ENCODE assay signal across 9 cellular contexts in the genomic region with DNA sequence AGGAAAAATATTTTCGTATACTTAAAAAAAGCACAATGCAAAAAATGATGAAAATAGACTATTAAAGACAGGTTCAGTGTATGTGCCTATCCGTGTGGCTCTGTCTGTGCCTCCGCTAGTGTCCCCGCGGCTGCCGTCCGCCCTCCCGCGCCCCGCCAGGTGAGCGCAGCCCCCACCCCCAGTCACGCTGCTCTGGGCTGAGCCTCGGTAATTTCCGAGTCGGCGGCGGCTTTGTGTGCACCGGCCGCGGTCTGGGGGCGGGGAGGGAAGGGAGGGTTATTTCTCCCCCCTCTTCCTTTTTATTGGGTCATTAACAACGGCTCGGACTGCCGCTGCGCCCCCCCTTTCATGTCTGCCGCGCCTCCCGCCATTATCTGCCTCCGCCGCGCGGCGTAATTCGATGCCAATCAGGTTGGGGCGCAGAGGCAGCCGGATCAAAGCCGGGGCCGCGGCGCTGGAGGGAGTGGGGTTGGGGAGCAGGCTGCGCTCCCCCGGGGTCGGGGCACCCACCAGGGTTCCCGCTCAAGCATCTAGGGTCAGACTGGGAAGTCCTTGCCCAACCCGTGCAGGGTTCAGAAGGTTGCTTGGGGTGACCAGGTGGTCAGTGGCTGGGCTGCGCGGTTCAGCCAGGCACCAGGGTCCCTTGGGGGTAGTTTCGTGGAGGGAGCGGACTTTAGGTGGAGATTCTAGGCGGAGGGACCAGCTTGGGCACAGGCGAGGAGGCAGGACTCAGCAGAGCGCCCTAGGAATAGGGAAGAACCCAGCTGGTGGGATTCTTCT. TPM values are rescaled to one million over a fixed set of nuclear protein-coding genes. Genes with fewer than 3 reads are reported as not detected.
DNase-seq lines count a peak whose midpoint lies in the region; ATAC-seq and TF ChIP-seq lines count a peak whose summit lies in the region.
"Had no signal": no experiment of that assay in that cellular context is flagged by ENCODE, and none has a peak within 500 bp of the region (broad histone marks: within the 10 kb centered on the region; RNA-seq: fewer than 3 reads in every experiment).

No MANE protein-coding gene starts in this region.

- no peaks in the 10 kb centered on the region for H3K36me3 ChIP-seq in OCI-LY1 (ENCODE audit: insufficient read depth, low read length)
- H3K36me3 ChIP-seq in right atrium auricular region: no peaks in the 10 kb centered on the region
- no peaks in the 10 kb centered on the region for H3K36me3 ChIP-seq in esophagus squamous epithelium

- no peaks in the 10 kb centered on the region for H3K9me3 Mint-ChIP-seq in activated T-cell treated with anti-CD3 and anti-CD28 coated beads, Interleukin-2, amount 50 U/mL, for 24 hours
- no peaks in the 10 kb centered on the region for H3K9me3 Mint-ChIP-seq in stimulated activated effector memory CD8-positive, alpha-beta T cell treated with anti-CD3 and anti-CD28 coated beads, Interleukin-12 subunit alpha, Interleukin-12 subunit beta, amount 100 ng/mL, for 72 hours

- DNase-seq in activated T-cell treated with anti-CD3 and anti-CD28 coated beads, Interleukin-2, amount 50 U/mL, for 24 hours: no peak
- no peak for DNase-seq in activated T-cell treated with anti-CD3 and anti-CD28 coated beads for 4 hours
- no peak for DNase-seq in right atrium auricular region (ENCODE audit: low spot score)
- no peak for DNase-seq in stimulated activated effector memory CD8-positive, alpha-beta T cell treated with anti-CD3 and anti-CD28 coated beads, Interleukin-12 subunit alpha, Interleukin-12 subunit beta, amount 100 ng/mL, for 72 hours (ENCODE audit: low spot score in 2 of 2)
- no peak for DNase-seq in esophagus squamous epithelium (lab: John Stamatoyannopoulos, UW)
- DNase-seq: erythroblast had no signal

- peaks cover 69% of the 10 kb centered on the region for H3K27me3 Mint-ChIP-seq in activated T-cell treated with anti-CD3 and anti-CD28 coated beads, Interleukin-2, amount 50 U/mL, for 24 hours

- no peak for TF ChIP-seq POLR2A in esophagus squamous epithelium (IDR thresholded peaks at IDR 0.05)

- peak overlapping the region; percentile 58 for H3K4me2 ChIP-seq in OCI-LY1 (ENCODE audit: low read length)

- H3K36me3 Mint-ChIP-seq in activated T-cell treated with anti-CD3 and anti-CD28 coated beads, Interleukin-2, amount 50 U/mL, for 24 hours (ENCODE audit: low read depth): no peaks in the 10 kb centered on the region
- H3K36me3 Mint-ChIP-seq in stimulated activated effector memory CD8-positive, alpha-beta T cell treated with anti-CD3 and anti-CD28 coated beads, Interleukin-12 subunit alpha, Interleukin-12 subunit beta, amount 100 ng/mL, for 72 hours: no peaks in the 10 kb centered on the region

- H3K4me1 ChIP-seq in OCI-LY1 (ENCODE audit: insufficient read depth, low read length, severe bottlenecking) (peaks cover 49% of the 10 kb centered on the region), right atrium auricular region (peaks cover 0 to 11% of the 10 kb centered on the region in 2 donors), esophagus squamous epithelium (peaks cover 6 to 12% (median 7%) of the 10 kb centered on the region in 3 donors)

- H3K9me3 ChIP-seq in OCI-LY1 (ENCODE audit: low read length): no peaks in the 10 kb centered on the region
- H3K9me3 ChIP-seq in right atrium auricular region: no peaks in the 10 kb centered on the region
- no peaks in the 10 kb centered on the region for H3K9me3 ChIP-seq in esophagus squamous epithelium

- H3K79me2 ChIP-seq in OCI-LY1 (ENCODE audit: insufficient read depth, low read length): no peaks in the 10 kb centered on the region

- 9 to 15% methylated on average over 25 to 36 of the region's 52 CpGs for WGBS in esophagus squamous epithelium, 2 donors

- H3K4me3 Mint-ChIP-seq in activated T-cell treated with anti-CD3 and anti-CD28 coated beads, Interleukin-2, amount 50 U/mL, for 24 hours: peak overlapping the region; percentile 49
- H3K4me3 Mint-ChIP-seq in stimulated activated effector memory CD8-positive, alpha-beta T cell treated with anti-CD3 and anti-CD28 coated beads, Interleukin-12 subunit alpha, Interleukin-12 subunit beta, amount 100 ng/mL, for 72 hours: peak overlapping the region; percentile 47

- no peak overlapping the region for H3K27ac ChIP-seq in OCI-LY1 (ENCODE audit: low read depth, low read length, poor library complexity, severe bottlenecking)
- no peak overlapping the region for H3K27ac ChIP-seq in right atrium auricular region
- H3K27ac ChIP-seq in esophagus squamous epithelium: no peak overlapping the region

- no peak overlapping the region for H3K27ac Mint-ChIP-seq in activated T-cell treated with anti-CD3 and anti-CD28 coated beads, Interleukin-2, amount 50 U/mL, for 24 hours
- H3K27ac Mint-ChIP-seq in stimulated activated effector memory CD8-positive, alpha-beta T cell treated with anti-CD3 and anti-CD28 coated beads, Interleukin-12 subunit alpha, Interleukin-12 subunit beta, amount 100 ng/mL, for 72 hours: peak overlapping the region; percentile 7

- peak; percentile 14 for ATAC-seq in stimulated activated effector memory CD8-positive, alpha-beta T cell treated with anti-CD3 and anti-CD28 coated beads, Interleukin-12 subunit alpha, Interleukin-12 subunit beta, amount 100 ng/mL, for 72 hours
- ATAC-seq in HG03469 (IDR thresholded peaks at IDR 0.05; ENCODE audit: unreplicated experiment): no peak
- ATAC-seq in HG03521 (IDR thresholded peaks at IDR 0.05; ENCODE audit: unreplicated experiment): no peak

- intact Hi-C loops in esophagus squamous epithelium (cut with DNase I): no loop called here

- peaks cover 2% of the 10 kb centered on the region; the same call in 1 of the 2 replicates for H3F3A ChIP-seq in OCI-LY1 (ENCODE audit: insufficient read depth, low read length)

- H4K20me1 ChIP-seq in OCI-LY1 (ENCODE audit: insufficient read depth, low read length): no peaks in the 10 kb centered on the region

- H3K27me3 ChIP-seq in OCI-LY1 (ENCODE audit: insufficient read depth, low read length) (0 out of 2 replicates have a peak, but pooled peaks cover under 1% of the 10 kb centered on the region), right atrium auricular region (peaks cover 5 to 14% of the 10 kb centered on the region in 2 donors), esophagus squamous epithelium (peaks cover 8 to 81% (median 12%) of the 10 kb centered on the region in 4 donors)

- H2AFZ ChIP-seq in OCI-LY1 (ENCODE audit: low read length): 0 out of 2 replicates have a peak overlapping the region, but pooled peaks have one; percentile 14

- TF ChIP-seq CTCF in OCI-LY1 (IDR thresholded peaks at IDR 0.05; ENCODE audit: low read length) (no peak), right atrium auricular region (IDR thresholded peaks at IDR 0.05) (no peak), esophagus squamous epithelium (IDR thresholded peaks at IDR 0.05) (no peak)

- no peaks in the 10 kb centered on the region for H3K9me2 ChIP-seq in OCI-LY1 (ENCODE audit: low read depth, low read length)

- peak overlapping the region; percentile 56; the same call in 1 of the 2 replicates for H3K9ac ChIP-seq in OCI-LY1 (ENCODE audit: low read length)

- H3K4me1 Mint-ChIP-seq in activated T-cell treated with anti-CD3 and anti-CD28 coated beads, Interleukin-2, amount 50 U/mL, for 24 hours (ENCODE audit: low read depth): peaks cover 23% of the 10 kb centered on the region
- H3K4me1 Mint-ChIP-seq in stimulated activated effector memory CD8-positive, alpha-beta T cell treated with anti-CD3 and anti-CD28 coated beads, Interleukin-12 subunit alpha, Interleukin-12 subunit beta, amount 100 ng/mL, for 72 hours: peaks cover 54% of the 10 kb centered on the region

- H3K4me3 ChIP-seq in OCI-LY1 (ENCODE audit: low read depth, low read length, poor library complexity, severe bottlenecking): peak overlapping the region; percentile 46
- H3K4me3 ChIP-seq in right atrium auricular region: peak overlapping the region; percentile 11 to 37
- peak overlapping the region in 2 of 4 donors; percentile 22 to 50 for H3K4me3 ChIP-seq in esophagus squamous epithelium

RNA-seq across cellular contexts. Expression of gene PSD2, which starts 39.5 kb away (rescaled TPM):
- total RNA-seq in right atrium auricular region (under 1 TPM; 0.12 to 0.19 TPM), esophagus squamous epithelium (not detected)
